In the genomic region with DNA sequence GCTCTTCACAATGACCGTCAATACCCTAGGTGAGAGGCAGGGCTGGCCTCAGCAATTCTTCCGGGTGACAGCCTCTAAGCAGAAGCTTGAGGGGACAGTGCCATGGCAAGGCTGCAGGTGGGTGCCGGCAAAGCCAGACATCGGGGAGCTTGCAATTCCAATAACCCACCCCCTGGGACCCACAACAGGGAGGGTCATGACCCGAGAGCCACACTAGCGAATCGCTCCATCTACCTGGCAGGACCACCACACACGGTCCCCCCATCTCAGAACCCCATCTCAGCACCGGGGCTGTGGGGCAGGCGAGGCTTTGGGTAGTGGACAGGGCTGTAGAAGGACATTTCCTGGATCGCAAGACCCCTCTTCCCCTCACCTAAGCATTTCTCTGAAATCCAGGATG, we compare ENCODE assay signal across 19 cellular contexts.
"Had no signal": no experiment of that assay in that cellular context is flagged by ENCODE, and none has a peak within 500 bp of the region (broad histone marks: within the 10 kb centered on the region; RNA-seq: fewer than 3 reads in every experiment).

No MANE protein-coding gene starts in this region.

- H3K4me1 Mint-ChIP-seq: activated naive CD8-positive, alpha-beta T cell treated with anti-CD3 and anti-CD28 coated beads, Interleukin-2, amount 50 U/mL, for 24 hours had no signal

- H3K27ac Mint-ChIP-seq: activated naive CD8-positive, alpha-beta T cell treated with anti-CD3 and anti-CD28 coated beads, Interleukin-2, amount 50 U/mL, for 24 hours; dendritic cell treated with granulocyte-macrophage colony-stimulating factor and Interleukin-4, amounts not matched to agents 40 ng/mL and 50 ng/mL, for 4 days had no signal

- H3K27ac ChIP-seq: left ventricle myocardium inferior had no signal

- H3K36me3 ChIP-seq: left ventricle myocardium inferior had no signal

- H3K9me3 Mint-ChIP-seq: activated naive CD8-positive, alpha-beta T cell treated with anti-CD3 and anti-CD28 coated beads, Interleukin-2, amount 50 U/mL, for 24 hours; dendritic cell treated with granulocyte-macrophage colony-stimulating factor and Interleukin-4, amounts not matched to agents 40 ng/mL and 50 ng/mL, for 4 days had no signal

- DNase-seq: activated CD4-positive, alpha-beta T cell treated with anti-CD3 and anti-CD28 coated beads for 1 hour; activated CD4-positive, alpha-beta T cell treated with anti-CD3 and anti-CD28 coated beads, Interleukin-2, amount 50 U/mL, for 4 hours; activated gamma-delta T cell; activated naive CD4-positive, alpha-beta T cell treated with anti-CD3 and anti-CD28 coated beads, Interleukin-2, amount 50 U/mL, for 16 hours; activated naive CD8-positive, alpha-beta T cell treated with anti-CD3 and anti-CD28 coated beads, Interleukin-2, amount 50 U/mL, for 24 hours; activated T-cell treated with anti-CD3 and anti-CD28 coated beads for 4 hours; body of pancreas; effector CD8-positive, alpha-beta T cell; glutamatergic neuron; hippocampal formation; left ventricle myocardium inferior; occipital lobe; retina; stimulated activated CD4-positive, alpha-beta T cell treated with anti-CD3 and anti-CD28 coated beads, Interleukin-2, amount 100 ng/mL, for 48 hours; stimulated activated naive CD4-positive, alpha-beta T cell; T-helper 1 cell had no signal

- H3K4me3 Mint-ChIP-seq: activated naive CD8-positive, alpha-beta T cell treated with anti-CD3 and anti-CD28 coated beads, Interleukin-2, amount 50 U/mL, for 24 hours; dendritic cell treated with granulocyte-macrophage colony-stimulating factor and Interleukin-4, amounts not matched to agents 40 ng/mL and 50 ng/mL, for 4 days had no signal

- H3K9me3 ChIP-seq: body of pancreas, left ventricle myocardium inferior had no signal

- H3K4me3 ChIP-seq: body of pancreas, left ventricle myocardium inferior had no signal

- FAIRE-seq: frontal cortex, TTC549 had no signal

- ATAC-seq: activated naive CD8-positive, alpha-beta T cell treated with anti-CD3 and anti-CD28 coated beads, Interleukin-2, amount 50 U/mL, for 24 hours; body of pancreas had no signal

- H3K27me3 ChIP-seq: body of pancreas had no signal
